In genomic region chr12:108768591-108769500, GRCh38 we compare ENCODE assay signal across 7 cellular contexts. TPM values are rescaled to one million over a fixed set of nuclear protein-coding genes. Genes with fewer than 3 reads are reported as not detected.
A peak's percentile ranks its signal among the peaks of the same experiment; 100 is the strongest.
DNase-seq lines count a peak whose midpoint lies in the region; ATAC-seq, FAIRE-seq and TF ChIP-seq lines count a peak whose summit lies in the region.

No MANE protein-coding gene starts in this region.

- no peak for TF ChIP-seq EP300 in tibial nerve (IDR thresholded peaks at IDR 0.05)

- H3K4me1 ChIP-seq in astrocyte (ENCODE audit: insufficient read depth, low read length) = peaks cover 7% of the 10 kb centered on the region
- H3K4me1 ChIP-seq in tibial nerve = peaks cover 0 to 36% (median 17%) of the 10 kb centered on the region in 4 donors

- no peaks in the 10 kb centered on the region for H3K9me3 ChIP-seq in astrocyte (ENCODE audit: insufficient read depth, low read depth, low read length)
- no peaks in the 10 kb centered on the region for H3K9me3 ChIP-seq in tibial nerve

- peak overlapping the region; percentile 42 for H2AFZ ChIP-seq in astrocyte (ENCODE audit: low read depth, low read length)

- H3K27ac ChIP-seq in astrocyte (ENCODE audit: low read depth, low read length) (no peak overlapping the region), tibial nerve (peak overlapping the region in 2 of 4 donors; percentile 30 to 36)

- DNase-seq in GM19239 (ENCODE audit: insufficient read length, low spot score) (peak; percentile 44), NCI-H1092 (lab: John Stamatoyannopoulos, UW) (peak; percentile 8), astrocyte (ENCODE audit: low read depth) (no peak), left colon (peak; percentile 85 to 90), tibial nerve (ENCODE audit: low spot score in 2 of 2) (no peak), globus pallidus (ENCODE audit: low spot score) (no peak)

- no peaks in the 10 kb centered on the region for H4K20me1 ChIP-seq in astrocyte (ENCODE audit: insufficient read depth, low read length)

- H3K36me3 ChIP-seq in astrocyte (ENCODE audit: insufficient read depth, low read length) = no peaks in the 10 kb centered on the region
- H3K36me3 ChIP-seq in tibial nerve = no peaks in the 10 kb centered on the region

- H3K27me3 ChIP-seq in astrocyte (ENCODE audit: insufficient read depth, low read length) = no peaks in the 10 kb centered on the region
- H3K27me3 ChIP-seq in tibial nerve = peaks cover 0 to 2% of the 10 kb centered on the region in 2 donors

- no peaks in the 10 kb centered on the region for H3K79me2 ChIP-seq in astrocyte (ENCODE audit: insufficient read depth, low read length)

- no peak overlapping the region for H3K27ac Mint-ChIP-seq in astrocyte (ENCODE audit: unreplicated experiment)

- H3K9ac ChIP-seq in astrocyte (ENCODE audit: low read length) = no peak overlapping the region

- H3K4me3 ChIP-seq in astrocyte (ENCODE audit: insufficient read depth, low read depth, low read length) = peak overlapping the region; percentile 19
- peak overlapping the region in 3 of 4 donors; percentile 30 to 41 (median 38) for H3K4me3 ChIP-seq in tibial nerve

- H3K36me3 Mint-ChIP-seq in astrocyte (ENCODE audit: low read depth, unreplicated experiment) = peaks cover 2% of the 10 kb centered on the region

- H3K4me2 ChIP-seq in astrocyte (ENCODE audit: low read length) = peak overlapping the region; percentile 75

- TF ChIP-seq POLR2A in tibial nerve (IDR thresholded peaks at IDR 0.05) = no peak

- FAIRE-seq in GM19239 (lab: Jason Lieb, UNC) (no peak), astrocyte (lab: Jason Lieb, UNC) (no peak)

- 18 to 21% methylated on average over 14 to 26 of the region's 40 CpGs for WGBS in tibial nerve, 2 donors

- peaks cover 1% of the 10 kb centered on the region for H3K4me1 Mint-ChIP-seq in astrocyte (ENCODE audit: low read depth, unreplicated experiment)

- H3K4me3 Mint-ChIP-seq in astrocyte (ENCODE audit: unreplicated experiment) = peak overlapping the region; percentile 68

- ATAC-seq in left colon (peak; percentile 91), HG02759 (IDR thresholded peaks at IDR 0.05; ENCODE audit: unreplicated experiment) (no peak)

- H3K27me3 Mint-ChIP-seq in astrocyte (ENCODE audit: low read depth, unreplicated experiment) = peaks cover 19% of the 10 kb centered on the region

- TF ChIP-seq CTCF in astrocyte (IDR thresholded peaks at IDR 0.05; ENCODE audit: insufficient read depth, low read depth, low read length) (no peak), tibial nerve (IDR thresholded peaks at IDR 0.05) (no peak)

- H3K9me3 Mint-ChIP-seq in astrocyte (ENCODE audit: unreplicated experiment) = peaks cover 2% of the 10 kb centered on the region

- intact Hi-C loops in left colon (cut with DNase I, micrococcal nuclease) = no loop called here

RNA-seq across cellular contexts. Expression of gene CORO1C, which starts 37.5 kb away (rescaled TPM):
- total RNA-seq in astrocyte = 364 and 391 TPM in 2 replicates
- total RNA-seq in left colon = 100 to 1,000 TPM in 1 of 2 donors, 10 to 100 TPM in 1; 85.6 to 128 TPM
- total RNA-seq in tibial nerve = 100 to 1,000 TPM; 110 to 181 (median 158) TPM

Comparison
In these comparisons a context has a peak if more than half of its experiments do, and no peak if none do; other contexts are left out.
1. DNase-seq: peak in GM19239 (single experiment), NCI-H1092 (single experiment) and left colon (2 of 2); none in astrocyte (single experiment), tibial nerve (0 of 2) and globus pallidus (single experiment).